Comparison of ENCODE assay signal across 1 cellular context in genomic region chr10:88541116-88541626, GRCh38.
TF ChIP-seq lines count a peak whose summit lies in the region.

No MANE protein-coding gene starts in this region.

TF ChIP-seq in WTC11, 78 proteins besides CTCF, POLR2A, EP300 and RAD21 (continued from another document):
- TF ChIP-seq, protein P1, sequence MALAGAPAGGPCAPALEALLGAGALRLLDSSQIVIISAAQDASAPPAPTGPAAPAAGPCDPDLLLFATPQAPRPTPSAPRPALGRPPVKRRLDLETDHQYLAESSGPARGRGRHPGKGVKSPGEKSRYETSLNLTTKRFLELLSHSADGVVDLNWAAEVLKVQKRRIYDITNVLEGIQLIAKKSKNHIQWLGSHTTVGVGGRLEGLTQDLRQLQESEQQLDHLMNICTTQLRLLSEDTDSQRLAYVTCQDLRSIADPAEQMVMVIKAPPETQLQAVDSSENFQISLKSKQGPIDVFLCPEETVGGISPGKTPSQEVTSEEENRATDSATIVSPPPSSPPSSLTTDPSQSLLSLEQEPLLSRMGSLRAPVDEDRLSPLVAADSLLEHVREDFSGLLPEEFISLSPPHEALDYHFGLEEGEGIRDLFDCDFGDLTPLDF (CRISPR knock-in tag; IDR thresholded peaks at IDR 0.05): no peak
- TF ChIP-seq NR1H2 (CRISPR knock-in tag; IDR thresholded peaks at IDR 0.05): no peak
